In the genomic region with DNA sequence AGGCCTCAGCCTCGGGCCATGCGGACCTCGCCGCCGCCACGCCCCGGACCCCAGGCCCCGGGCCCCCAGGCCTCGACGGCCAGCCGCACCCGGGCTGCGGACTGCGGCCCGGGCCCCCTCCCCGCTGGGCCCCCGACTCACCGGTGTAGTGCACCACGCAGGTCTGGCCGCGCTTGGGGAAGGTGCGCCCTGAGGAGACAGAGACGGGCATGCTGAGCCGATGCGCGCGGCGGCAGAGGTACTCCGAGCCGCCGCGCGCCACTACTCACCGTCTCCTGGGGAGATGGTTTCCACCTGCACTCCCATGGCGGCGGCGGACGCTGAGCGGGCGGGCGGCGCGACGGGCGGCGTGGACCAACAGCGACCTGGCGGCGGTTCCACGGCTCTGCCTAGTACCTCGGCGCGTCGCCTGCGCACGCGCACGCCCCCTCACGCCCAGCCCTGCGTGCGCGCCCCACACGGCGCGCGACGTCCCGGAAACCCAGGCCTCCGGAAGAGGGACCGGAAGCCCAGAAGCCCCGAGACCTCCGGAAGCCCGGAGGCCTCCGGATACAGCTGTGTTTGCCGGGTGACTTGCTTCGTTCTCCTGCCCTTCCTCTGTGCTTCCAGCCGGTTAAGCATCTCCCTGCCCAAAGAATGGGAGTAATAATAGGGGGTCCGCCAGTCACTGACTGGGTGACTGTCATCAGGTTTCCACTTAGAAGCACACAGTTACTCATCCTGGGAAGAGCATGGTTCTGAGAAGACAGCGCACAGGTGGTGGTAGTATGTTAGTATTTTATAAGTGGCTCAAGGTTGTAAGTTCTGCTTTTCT, we compare ENCODE assay signal across 8 cellular contexts. TPM values are rescaled to one million over a fixed set of nuclear protein-coding genes. Genes with fewer than 3 reads are reported as not detected.
DNase-seq lines count a peak whose midpoint lies in the region; ATAC-seq and TF ChIP-seq lines count a peak whose summit lies in the region.

A gene (minus strand): TSS at position 362 of the 814 bp plus-strand sequence. CDS start 56 bp downstream, at position 306.

- H2AK5ac ChIP-seq in trophoblast cell (ENCODE audit: low read length) = peak within 1 kb of the TSS; percentile 10

- H3K4me2 ChIP-seq in SU-DHL-6 (ENCODE audit: low read depth, low read length, poor library complexity, severe bottlenecking) = peak within 1 kb of the TSS; percentile 79
- H3K4me2 ChIP-seq in trophoblast cell (ENCODE audit: low read length) = peak within 1 kb of the TSS; percentile 98

- H3K18ac ChIP-seq in trophoblast cell (ENCODE audit: low read length) = peak within 1 kb of the TSS; percentile 74

- peaks cover 49% of the 10 kb centered on the region for H3K4me1 Mint-ChIP-seq in activated naive CD8-positive, alpha-beta T cell treated with anti-CD3 and anti-CD28 coated beads, Interleukin-2, amount 10 ng/mL, durations not matched to agents 7 days and 5 days

- peak within 1 kb of the TSS; percentile 15 for H2BK12ac ChIP-seq in trophoblast cell (ENCODE audit: low read length)

- peaks cover 17% of the 10 kb centered on the region for H3K27me3 Mint-ChIP-seq in activated naive CD8-positive, alpha-beta T cell treated with anti-CD3 and anti-CD28 coated beads, Interleukin-2, amount 10 ng/mL, durations not matched to agents 7 days and 5 days

- H2BK5ac ChIP-seq in trophoblast cell (ENCODE audit: low read depth, low read length, poor library complexity) = peak within 1 kb of the TSS; percentile 50

- no peak within 1 kb of the TSS for H2BK120ac ChIP-seq in trophoblast cell (ENCODE audit: insufficient read depth, low read length, poor library complexity)

- DNase-seq in GM12865 (ENCODE audit: low read depth) = peak; percentile 95
- peak; percentile 96 to 98 (median 97) for DNase-seq in NCI-H1417 (lab: John Stamatoyannopoulos, UW)
- peak; percentile 91 for DNase-seq in activated naive CD8-positive, alpha-beta T cell treated with anti-CD3 and anti-CD28 coated beads, Interleukin-2, amount 10 ng/mL, durations not matched to agents 7 days and 5 days
- DNase-seq in Right ventricle myocardium superior = peak; percentile 96
- peak; percentile 87 to 93 for DNase-seq in trophoblast cell
- peak; percentile 71 for DNase-seq in tibial nerve (ENCODE audit: low spot score in 2 of 2)

- peak within 1 kb of the TSS; percentile 92 for H3K4me3 Mint-ChIP-seq in activated naive CD8-positive, alpha-beta T cell treated with anti-CD3 and anti-CD28 coated beads, Interleukin-2, amount 10 ng/mL, durations not matched to agents 7 days and 5 days

- H3K23ac ChIP-seq in trophoblast cell (ENCODE audit: low read length) = no peak within 1 kb of the TSS

- TF ChIP-seq CTCF in GM12865 (IDR thresholded peaks at IDR 0.05; ENCODE audit: insufficient read depth, low read depth, low read length, missing control alignments) (no peak), SU-DHL-6 (IDR thresholded peaks at IDR 0.05; ENCODE audit: insufficient read depth, low read length, poor library complexity, severe bottlenecking) (no peak), tibial nerve (IDR thresholded peaks at IDR 0.05) (peak in 3 of 5 experiments; percentile 22 to 67 (median 53))

- POLR2A ChIA-PET in activated naive CD8-positive, alpha-beta T cell treated with anti-CD3 and anti-CD28 coated beads, Interleukin-2, amount 10 ng/mL, durations not matched to agents 7 days and 5 days (lab: Charles Lee) = interaction anchor here (1.2 to 5.3 kb wide), 6 partner anchors 31 to 92 kb away, joined by 4 to 78 read pairs (median 6); a partner anchor contains a TSS

- peak; percentile 71 to 83 for TF ChIP-seq POLR2A in tibial nerve (IDR thresholded peaks at IDR 0.05)

- H3K27ac Mint-ChIP-seq in activated naive CD8-positive, alpha-beta T cell treated with anti-CD3 and anti-CD28 coated beads, Interleukin-2, amount 10 ng/mL, durations not matched to agents 7 days and 5 days = peak within 1 kb of the TSS; percentile 86

- peak; percentile 54 to 83 for TF ChIP-seq EP300 in tibial nerve (IDR thresholded peaks at IDR 0.05)

- ATAC-seq in HG02763 (IDR thresholded peaks at IDR 0.05; ENCODE audit: unreplicated experiment) = peak; percentile 90
- ATAC-seq in activated naive CD8-positive, alpha-beta T cell treated with anti-CD3 and anti-CD28 coated beads, Interleukin-2, amount 10 ng/mL, durations not matched to agents 7 days and 5 days (ENCODE audit: low read depth) = peak; percentile 81
- peak; percentile 99 for ATAC-seq in Right ventricle myocardium superior (ENCODE audit: poor library complexity)

- peak within 1 kb of the TSS; percentile 93 for H3K4me3 ChIP-seq in GM12865 (ENCODE audit: low read depth, low read length)
- peak within 1 kb of the TSS; percentile 81 for H3K4me3 ChIP-seq in SU-DHL-6 (ENCODE audit: insufficient read depth, low read length, poor library complexity, severe bottlenecking)
- peak within 1 kb of the TSS; percentile 89 for H3K4me3 ChIP-seq in trophoblast cell (ENCODE audit: low read depth, low read length)
- H3K4me3 ChIP-seq in tibial nerve = peak within 1 kb of the TSS; percentile 78 to 87 (median 81)

- H3K27me3 ChIP-seq in SU-DHL-6 (ENCODE audit: low read length) (no peaks in the 10 kb centered on the region), trophoblast cell (ENCODE audit: insufficient read depth, low read length) (no peaks in the 10 kb centered on the region), tibial nerve (peaks cover 0 to 13% of the 10 kb centered on the region in 2 donors)

- H3K4me1 ChIP-seq in trophoblast cell (ENCODE audit: control insufficient read depth in 1 of 2, insufficient read depth in 2 of 2, low read length in 2 of 2) (peaks cover 21 to 34% of the 10 kb centered on the region in 2 experiments), tibial nerve (peaks cover 4 to 54% (median 46%) of the 10 kb centered on the region in 4 donors)

- peak within 1 kb of the TSS; percentile 48 for H4K91ac ChIP-seq in trophoblast cell (ENCODE audit: low read depth, low read length)

- peaks cover 12% of the 10 kb centered on the region for H3K79me1 ChIP-seq in trophoblast cell (ENCODE audit: low read length)

- WGBS in trophoblast cell (ENCODE audit: extremely low coverage, insufficient coverage, insufficient read length) = no CpG with 5 or more reads among the region's 79 CpGs
- 1% methylated on average over 50 to 73 of the region's 79 CpGs for WGBS in tibial nerve, 2 donors

- H3K14ac ChIP-seq in trophoblast cell (ENCODE audit: low read length) = peak within 1 kb of the TSS; percentile 69

- H4K20me1 ChIP-seq in SU-DHL-6 (ENCODE audit: low read depth, low read length) = no peaks in the 10 kb centered on the region; the same call in 1 of the 2 replicates

- peaks cover 16% of the 10 kb centered on the region for H3K36me3 Mint-ChIP-seq in activated naive CD8-positive, alpha-beta T cell treated with anti-CD3 and anti-CD28 coated beads, Interleukin-2, amount 10 ng/mL, durations not matched to agents 7 days and 5 days

- intact Hi-C loops in Right ventricle myocardium superior (cut with DNase I) = loop anchor here (2.0 kb wide), 1 partner anchor 68 kb away; no protein-coding TSS in a partner anchor

- no peaks in the 10 kb centered on the region for H3F3A ChIP-seq in SU-DHL-6 (ENCODE audit: insufficient read depth)

- H3K27ac ChIP-seq in SU-DHL-6 (ENCODE audit: low read depth, low read length) (peak within 1 kb of the TSS; percentile 54), trophoblast cell (ENCODE audit: low read depth, low read length) (peak within 1 kb of the TSS; percentile 57), tibial nerve (peak within 1 kb of the TSS; percentile 65 to 89 (median 86))

- H3K9ac ChIP-seq in SU-DHL-6 (ENCODE audit: low read length) = peak within 1 kb of the TSS; percentile 93
- H3K9ac ChIP-seq in trophoblast cell (ENCODE audit: low read length) = peak within 1 kb of the TSS; percentile 78

- H4K8ac ChIP-seq in trophoblast cell (ENCODE audit: low read depth, low read length) = peak within 1 kb of the TSS; percentile 74

- peak within 1 kb of the TSS; percentile 95 for H3K4ac ChIP-seq in trophoblast cell (ENCODE audit: low read depth, low read length)

- H4K12ac ChIP-seq in trophoblast cell (ENCODE audit: low read depth, low read length) = peak within 1 kb of the TSS; percentile 33

- no peaks in the 10 kb centered on the region for H3K9me3 ChIP-seq in SU-DHL-6 (ENCODE audit: insufficient read depth, low read length)
- peaks cover 2% of the 10 kb centered on the region for H3K9me3 ChIP-seq in trophoblast cell (ENCODE audit: insufficient read depth, low read depth, low read length)
- H3K9me3 ChIP-seq in tibial nerve = no peaks in the 10 kb centered on the region

- peaks cover 47% of the 10 kb centered on the region for H3K79me2 ChIP-seq in SU-DHL-6 (ENCODE audit: insufficient read depth, low read length)
- peaks cover 17% of the 10 kb centered on the region for H3K79me2 ChIP-seq in trophoblast cell (ENCODE audit: control insufficient read depth, insufficient read depth, low read length, poor library complexity)

- H3K9me3 Mint-ChIP-seq in activated naive CD8-positive, alpha-beta T cell treated with anti-CD3 and anti-CD28 coated beads, Interleukin-2, amount 10 ng/mL, durations not matched to agents 7 days and 5 days = peaks cover 6% of the 10 kb centered on the region

- H3K36me3 ChIP-seq in SU-DHL-6 (ENCODE audit: low read length) (no peaks in the 10 kb centered on the region), trophoblast cell (ENCODE audit: control insufficient read depth in 1 of 2, insufficient read depth in 2 of 2, low read length in 2 of 2) (peaks cover 2% of the 10 kb centered on the region in 2 experiments), tibial nerve (no peaks in the 10 kb centered on the region)

- H2AFZ ChIP-seq in SU-DHL-6 (ENCODE audit: low read depth, low read length, severe bottlenecking) (peak within 1 kb of the TSS; percentile 64), trophoblast cell (ENCODE audit: insufficient read depth, low read length, poor library complexity) (peak within 1 kb of the TSS; percentile 77)

- no peaks in the 10 kb centered on the region for H3K9me2 ChIP-seq in SU-DHL-6 (replicated peaks; ENCODE audit: insufficient read depth, low read length)

RNA-seq across cellular contexts. Expression of the gene that starts here (rescaled TPM):
- 100 to 1,000 TPM; 231 to 234 TPM for total RNA-seq in activated naive CD8-positive, alpha-beta T cell treated with anti-CD3 and anti-CD28 coated beads, Interleukin-2, amount 10 ng/mL, durations not matched to agents 7 days and 5 days
- 112 TPM for total RNA-seq in Right ventricle myocardium superior
- polyA plus RNA-seq in trophoblast cell (2013) = 243 and 249 TPM in 2 replicates
- total RNA-seq in tibial nerve = 100 to 1,000 TPM in 3 of 4 donors, 10 to 100 TPM in 1; 92.2 to 172 (median 130) TPM

Comparison
In these comparisons a context has a peak if more than half of its experiments do, and no peak if none do; other contexts are left out.
1. Peak in every context shown above with its lines: DNase-seq, ATAC-seq, H3K4me3 ChIP-seq and H3K27ac ChIP-seq.
2. CTCF ChIP-seq: peak in tibial nerve (3 of 5); none in GM12865 (single experiment) and SU-DHL-6 (single experiment).